Comparison of ENCODE assay signal across 33 cellular contexts in genomic region chr3:122800031-122800430, GRCh38.
"Had no signal": no experiment of that assay in that cellular context is flagged by ENCODE, and none has a peak within 500 bp of the region (broad histone marks: within the 10 kb centered on the region; RNA-seq: fewer than 3 reads in every experiment).

No MANE protein-coding gene starts in this region.

- H3K27me3 ChIP-seq: brain microvascular endothelial cell had no signal

- H3K27me3 Mint-ChIP-seq: activated B cell treated with CpG ODN at 0.5 μM for 24 hours; activated CD4-positive, alpha-beta memory T cell treated with anti-CD3 and anti-CD28 coated beads for 36 hours; activated naive CD4-positive, alpha-beta T cell treated with anti-CD3 and anti-CD28 coated beads, Interleukin-2, amount 10 ng/mL, durations not matched to agents 7 days and 5 days; activated naive CD8-positive, alpha-beta T cell; activated naive CD8-positive, alpha-beta T cell treated with anti-CD3 and anti-CD28 coated beads, Interleukin-2, amount 50 U/mL, for 24 hours had no signal

- ATAC-seq: activated naive CD8-positive, alpha-beta T cell treated with anti-CD3 and anti-CD28 coated beads, Interleukin-2, amount 50 U/mL, for 24 hours; activated T-cell treated with anti-CD3 and anti-CD28 coated beads, Interleukin-2, amount 50 U/mL, for 4 hours had no signal

- H3K36me3 ChIP-seq: brain microvascular endothelial cell had no signal

- H3K9me3 Mint-ChIP-seq: activated B cell treated with CpG ODN at 0.5 μM for 24 hours; activated naive CD4-positive, alpha-beta T cell treated with anti-CD3 and anti-CD28 coated beads, Interleukin-2, amount 10 ng/mL, durations not matched to agents 7 days and 5 days; activated naive CD8-positive, alpha-beta T cell treated with anti-CD3 and anti-CD28 coated beads, Interleukin-2, amount 50 U/mL, for 24 hours; activated T-cell treated with anti-CD3 and anti-CD28 coated beads, Interleukin-2, amount 50 U/mL, for 4 hours; activated T-helper 1 cell treated with anti-CD3 and anti-CD28 coated beads, Interleukin-12 subunit alpha, Interleukin-12 subunit beta, Interleukin-2, Interleukin-4 antibody, amounts not matched to agents 30 ng/mL and 10 ng/mL and 1 ng/mL, durations not matched to agents 14 hours and 24 hours and 36 hours had no signal

- H3K27ac Mint-ChIP-seq: activated B cell treated with CpG ODN at 0.5 μM for 24 hours; activated CD4-positive, alpha-beta memory T cell treated with anti-CD3 and anti-CD28 coated beads for 36 hours; activated naive CD4-positive, alpha-beta T cell treated with anti-CD3 and anti-CD28 coated beads, Interleukin-2, amount 10 ng/mL, durations not matched to agents 7 days and 5 days; activated naive CD8-positive, alpha-beta T cell; activated naive CD8-positive, alpha-beta T cell treated with anti-CD3 and anti-CD28 coated beads, Interleukin-2, amount 50 U/mL, for 24 hours; activated T-helper 1 cell treated with anti-CD3 and anti-CD28 coated beads, Interleukin-12 subunit alpha, Interleukin-12 subunit beta, Interleukin-2, Interleukin-4 antibody, amounts not matched to agents 30 ng/mL and 10 ng/mL and 1 ng/mL, durations not matched to agents 14 hours and 24 hours and 36 hours had no signal

- H3K27ac ChIP-seq: brain microvascular endothelial cell, VCaP had no signal

- H3K4me3 Mint-ChIP-seq: activated B cell treated with CpG ODN at 0.5 μM for 24 hours; activated CD4-positive, alpha-beta memory T cell treated with anti-CD3 and anti-CD28 coated beads for 36 hours; activated naive CD4-positive, alpha-beta T cell treated with anti-CD3 and anti-CD28 coated beads, Interleukin-2, amount 10 ng/mL, durations not matched to agents 7 days and 5 days; activated naive CD8-positive, alpha-beta T cell; activated naive CD8-positive, alpha-beta T cell treated with anti-CD3 and anti-CD28 coated beads, Interleukin-2, amount 50 U/mL, for 24 hours; activated T-cell treated with anti-CD3 and anti-CD28 coated beads, Interleukin-2, amount 50 U/mL, for 4 hours; activated T-helper 1 cell treated with anti-CD3 and anti-CD28 coated beads, Interleukin-12 subunit alpha, Interleukin-12 subunit beta, Interleukin-2, Interleukin-4 antibody, amounts not matched to agents 30 ng/mL and 10 ng/mL and 1 ng/mL, durations not matched to agents 14 hours and 24 hours and 36 hours had no signal

- DNase-seq: activated B cell treated with CpG ODN at 0.5 μM for 24 hours; activated CD4-positive, alpha-beta memory T cell treated with anti-CD3 and anti-CD28 coated beads for 36 hours; activated CD4-positive, alpha-beta T cell treated with anti-CD3 and anti-CD28 coated beads for 4 hours; activated CD4-positive, alpha-beta T cell treated with anti-CD3 and anti-CD28 coated beads, Interleukin-2, amount 50 U/mL, for 1 hour; activated CD4-positive, CD25-positive, alpha-beta regulatory T cell treated with anti-CD3 and anti-CD28 coated beads, Interleukin-2, amount 50 U/mL, for 72 hours; activated CD8-positive, alpha-beta memory T cell treated with anti-CD3 and anti-CD28 coated beads, Interleukin-2, amount 50 U/mL, for 4 hours; activated gamma-delta T cell treated with Interleukin-2 at 50 U/mL for 16 hours; activated naive CD4-positive, alpha-beta T cell treated with anti-CD3 and anti-CD28 coated beads, Interleukin-2, amount 10 ng/mL, durations not matched to agents 7 days and 5 days; activated naive CD8-positive, alpha-beta T cell treated with anti-CD3 and anti-CD28 coated beads, Interleukin-2, amount 50 U/mL, for 24 hours; activated T-cell treated with anti-CD3 and anti-CD28 coated beads for 4 hours; activated T-cell treated with anti-CD3 and anti-CD28 coated beads, Interleukin-2, amount 50 U/mL, for 4 hours; anterior cingulate cortex; brain microvascular endothelial cell; Kasumi-1; KG1; MM.1S; MV-4-11; NCI-H1092; NCI-H1436 treated with DMSO at 0.1 percent for 48 hours; NCI-H1694 treated with DMSO at 0.1 percent for 48 hours; NCI-H2029; NCI-H510A; NCI-H526; NCI-H748 treated with DMSO at 0.1 percent for 48 hours; OCI-M1; Right ventricle myocardium superior; SW 1271; T-helper 1 cell; T-helper 2 cell; T-helper 9 cell had no signal
